ENCODE assay signal across 8 cellular contexts in genomic region chr9:29213374-29214161, GRCh38. TPM values are rescaled to one million over a fixed set of nuclear protein-coding genes. Genes with fewer than 3 reads are reported as not detected.
A peak's percentile ranks its signal among the peaks of the same experiment; 100 is the strongest.
DNase-seq lines count a peak whose midpoint lies in the region; ATAC-seq and TF ChIP-seq lines count a peak whose summit lies in the region.

LINGO2 (minus strand) TSS chr9:29213601.

- H3K9me3 Mint-ChIP-seq in endothelial cell (ENCODE audit: unreplicated experiment) = no peaks in the 10 kb centered on the region
- peaks cover 4% of the 10 kb centered on the region for H3K9me3 Mint-ChIP-seq in natural killer cell treated with Interleukin-12 subunit alpha and Interleukin-12 subunit beta and Interleukin-15 and Interleukin-18, amount 100 ng/mL, for 72 hours

- peak; percentile 57 to 59 for ATAC-seq in natural killer cell treated with Interleukin-12 subunit alpha and Interleukin-12 subunit beta and Interleukin-15 and Interleukin-18, amount 100 ng/mL, for 72 hours
- ATAC-seq in GM18502 (IDR thresholded peaks at IDR 0.05; ENCODE audit: poor library complexity, unreplicated experiment) = no peak
- no peak for ATAC-seq in HG02973 (IDR thresholded peaks at IDR 0.05; ENCODE audit: unreplicated experiment)
- no peak for ATAC-seq in HG02870 (IDR thresholded peaks at IDR 0.05; ENCODE audit: unreplicated experiment)
- ATAC-seq in HG03342 (IDR thresholded peaks at IDR 0.05; ENCODE audit: unreplicated experiment) = no peak

- peak; percentile 25 for DNase-seq in HEK293T (ENCODE audit: extremely low spot score)
- peak; percentile 90 for DNase-seq in NCI-H748 (lab: John Stamatoyannopoulos, UW; ENCODE audit: unreplicated experiment)
- DNase-seq in endothelial cell (ENCODE audit: low spot score) = peak; percentile 42
- no peak for DNase-seq in natural killer cell treated with Interleukin-12 subunit alpha and Interleukin-12 subunit beta and Interleukin-15 and Interleukin-18, amount 100 ng/mL, for 72 hours (ENCODE audit: low spot score)

- no peak for TF ChIP-seq CTCF in endothelial cell (IDR thresholded peaks at IDR 0.05; ENCODE audit: unreplicated experiment)

- H3K27me3 Mint-ChIP-seq in endothelial cell (ENCODE audit: unreplicated experiment) = peaks cover 23% of the 10 kb centered on the region
- peaks cover 9 to 15% of the 10 kb centered on the region in 2 donors for H3K27me3 Mint-ChIP-seq in natural killer cell treated with Interleukin-12 subunit alpha and Interleukin-12 subunit beta and Interleukin-15 and Interleukin-18, amount 100 ng/mL, for 72 hours

- H3K36me3 Mint-ChIP-seq in endothelial cell (ENCODE audit: low read depth, unreplicated experiment) = no peaks in the 10 kb centered on the region
- peaks cover 10% of the 10 kb centered on the region for H3K36me3 Mint-ChIP-seq in natural killer cell treated with Interleukin-12 subunit alpha and Interleukin-12 subunit beta and Interleukin-15 and Interleukin-18, amount 100 ng/mL, for 72 hours

- POLR2A ChIA-PET in HEK293T (lab: Yijun Ruan, JAX) = no interaction called here

- H3K27ac Mint-ChIP-seq in endothelial cell (ENCODE audit: unreplicated experiment) = peak within 1 kb of the TSS; percentile 64
- H3K27ac Mint-ChIP-seq in natural killer cell treated with Interleukin-12 subunit alpha and Interleukin-12 subunit beta and Interleukin-15 and Interleukin-18, amount 100 ng/mL, for 72 hours = peak within 1 kb of the TSS; percentile 69 to 90

- CTCF ChIA-PET in HEK293T (lab: Yijun Ruan, JAX) = interaction anchor here (0.5 kb wide), 1 partner anchor 230 kb away, joined by 3 read pairs; no protein-coding TSS in a partner anchor

- H3K4me1 Mint-ChIP-seq in endothelial cell (ENCODE audit: unreplicated experiment) = peaks cover 14% of the 10 kb centered on the region
- H3K4me1 Mint-ChIP-seq in natural killer cell treated with Interleukin-12 subunit alpha and Interleukin-12 subunit beta and Interleukin-15 and Interleukin-18, amount 100 ng/mL, for 72 hours (ENCODE audit: low read depth in 2 of 2) = peaks cover 5 to 12% of the 10 kb centered on the region in 2 donors

- H3K4me3 Mint-ChIP-seq in endothelial cell (ENCODE audit: unreplicated experiment) = peak within 1 kb of the TSS; percentile 94
- peak within 1 kb of the TSS; percentile 86 for H3K4me3 Mint-ChIP-seq in natural killer cell treated with Interleukin-12 subunit alpha and Interleukin-12 subunit beta and Interleukin-15 and Interleukin-18, amount 100 ng/mL, for 72 hours

TF ChIP-seq in HEK293T, 16 proteins besides CTCF, POLR2A, EP300 and RAD21:
- TF ChIP-seq PKNOX1 (IDR thresholded peaks at IDR 0.05) (no peak), L3MBTL2 (conservative IDR thresholded peaks at IDR 0.05) (peak; percentile 99), FOXM1 (IDR thresholded peaks at IDR 0.05; ENCODE audit: borderline replicate concordance) (peak; percentile 58)

RNA-seq across cellular contexts. Expression of gene LINGO2, which starts in this region (rescaled TPM):
- 3.1 TPM for total RNA-seq in endothelial cell (ENCODE audit: unreplicated experiment)
- 1 to 10 TPM; 2.2 to 4.0 TPM for total RNA-seq in natural killer cell treated with Interleukin-12 subunit alpha and Interleukin-12 subunit beta and Interleukin-15 and Interleukin-18, amount 100 ng/mL, for 72 hours

Comparison
In these comparisons a context has a peak if more than half of its experiments do, and no peak if none do; other contexts are left out.
1. ATAC-seq: peak in natural killer cell treated with Interleukin-12 subunit alpha and Interleukin-12 subunit beta and Interleukin-15 and Interleukin-18, amount 100 ng/mL, for 72 hours (2 of 2); none in GM18502 (single experiment), HG02973 (single experiment), HG02870 (single experiment) and HG03342 (single experiment).